Comparison of ENCODE assay signal across 3 cellular contexts in genomic region chr2:133568598-133568997, GRCh38.
TF ChIP-seq lines count a peak whose summit lies in the region.

No MANE protein-coding gene starts in this region.

TF ChIP-seq in A549, 52 proteins besides CTCF, POLR2A, EP300 and RAD21:
- TF ChIP-seq NR3C1 (IDR thresholded peaks at IDR 0.05) (no peak), TFCP2L1 (CRISPR knock-in tag; IDR thresholded peaks at IDR 0.05) (no peak), TP53 (CRISPR knock-in tag; IDR thresholded peaks at IDR 0.05) (no peak), MAFK (IDR thresholded peaks at IDR 0.05; ENCODE audit: partially characterized antibody) (no peak), CBX8 (IDR thresholded peaks at IDR 0.05) (no peak), KDM5A (IDR thresholded peaks at IDR 0.05) (no peak), CHD2 (IDR thresholded peaks at IDR 0.05; ENCODE audit: low read length, partially characterized antibody) (no peak)

TF ChIP-seq in IMR-90, 13 proteins besides CTCF, POLR2A, EP300 and RAD21:
- TF ChIP-seq CHD1 (IDR thresholded peaks at IDR 0.05; ENCODE audit: low read depth, low read length) (no peak), BHLHE40 (IDR thresholded peaks at IDR 0.05; ENCODE audit: low read depth, low read length) (no peak), ELK1 (IDR thresholded peaks at IDR 0.05; ENCODE audit: borderline replicate concordance, low read depth, low read length) (no peak), RCOR1 (IDR thresholded peaks at IDR 0.05; ENCODE audit: insufficient replicate concordance, low read length) (no peak), FOS (IDR thresholded peaks at IDR 0.05; ENCODE audit: low read depth, low read length) (no peak), NFE2L2 (IDR thresholded peaks at IDR 0.05; ENCODE audit: low read depth, low read length) (no peak), MAFK (IDR thresholded peaks at IDR 0.05; ENCODE audit: low read depth, low read length) (no peak), SMC3 (IDR thresholded peaks at IDR 0.05; ENCODE audit: low read depth, low read length) (no peak), RFX5 (IDR thresholded peaks at IDR 0.05; ENCODE audit: low read depth, low read length) (no peak), CEBPB (IDR thresholded peaks at IDR 0.05; ENCODE audit: low read depth, low read length) (no peak), MAZ (IDR thresholded peaks at IDR 0.05; ENCODE audit: borderline replicate concordance, low read depth, low read length) (no peak)

TF ChIP-seq in SK-N-SH, 30 proteins besides CTCF, POLR2A, EP300 and RAD21:
- TF ChIP-seq NRF1 (IDR thresholded peaks at IDR 0.05; ENCODE audit: low read depth, low read length) (no peak), GABPA (IDR thresholded peaks at IDR 0.05; ENCODE audit: low read depth) (no peak), TCF12 (IDR thresholded peaks at IDR 0.05) (no peak), MEF2A (IDR thresholded peaks at IDR 0.05; ENCODE audit: borderline replicate concordance, low read depth) (no peak), RXRA (IDR thresholded peaks at IDR 0.05; ENCODE audit: borderline replicate concordance, low read depth) (no peak), JUND (IDR thresholded peaks at IDR 0.05) (no peak), MAX (IDR thresholded peaks at IDR 0.05; ENCODE audit: low read depth) (no peak), IRF3 (IDR thresholded peaks at IDR 0.05; ENCODE audit: low read depth, low read length) (no peak), TAF1 (IDR thresholded peaks at IDR 0.05; ENCODE audit: borderline replicate concordance, low read depth, low read length) (no peak)
TF ChIP-seq in SK-N-SH: peak in this region for 0.
